ENCODE assay signal across 19 cellular contexts in the genomic region with DNA sequence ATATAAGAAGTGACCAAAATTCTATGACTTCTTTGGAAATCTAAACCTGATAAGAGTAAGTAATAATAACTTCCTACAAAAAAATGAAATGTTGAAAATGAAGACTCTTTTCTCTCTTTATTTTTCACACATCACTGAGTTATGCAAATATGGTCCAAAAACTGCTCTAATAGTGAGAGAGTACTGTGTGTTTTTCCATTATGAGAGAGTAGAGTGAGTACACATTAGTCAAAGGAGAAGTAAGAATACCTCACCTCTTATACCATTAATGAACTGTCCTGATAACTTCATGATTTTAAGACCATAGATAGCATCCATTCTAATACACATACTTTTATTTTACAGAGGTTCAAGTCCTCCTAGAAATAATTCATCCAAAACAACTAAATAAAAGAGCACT.
"Had no signal": no experiment of that assay in that cellular context is flagged by ENCODE, and none has a peak within 500 bp of the region (broad histone marks: within the 10 kb centered on the region; RNA-seq: fewer than 3 reads in every experiment).

No MANE protein-coding gene starts in this region.

- H3K36me3 ChIP-seq: adrenal gland, gastrocnemius medialis, heart right ventricle, lower lobe of right lung, prostate gland, suprapubic skin had no signal

- H3K4me1 Mint-ChIP-seq: activated naive CD4-positive, alpha-beta T cell treated with anti-CD3 and anti-CD28 coated beads, Interleukin-2, amount 10 ng/mL, durations not matched to agents 7 days and 5 days; endodermal cell; mesothelial cell of epicardium; neural crest cell had no signal

- H3K4me3 ChIP-seq: adrenal gland, gastrocnemius medialis, heart right ventricle, lower lobe of right lung, prostate gland, skin epidermis, suprapubic skin had no signal

- H3K4me1 ChIP-seq: adrenal gland, gastrocnemius medialis, heart right ventricle, lower lobe of right lung, prostate gland, suprapubic skin had no signal

- H3K36me3 Mint-ChIP-seq: activated naive CD4-positive, alpha-beta T cell treated with anti-CD3 and anti-CD28 coated beads, Interleukin-2, amount 10 ng/mL, durations not matched to agents 7 days and 5 days; mesothelial cell of epicardium had no signal

- H3K9me3 Mint-ChIP-seq: mesothelial cell of epicardium, neural crest cell had no signal

- H3K27me3 ChIP-seq: adrenal gland, gastrocnemius medialis, heart right ventricle, suprapubic skin had no signal

- H3K27ac ChIP-seq: adrenal gland, gastrocnemius medialis, heart right ventricle, lower lobe of right lung, prostate gland, skin epidermis, suprapubic skin had no signal

- ATAC-seq: activated CD4-positive, CD25-positive, alpha-beta regulatory T cell treated with anti-CD3 and anti-CD28 coated beads, Interleukin-2, amount 50 U/mL, for 24 hours; gastrocnemius medialis; heart right ventricle; left colon; lower lobe of right lung; right cardiac atrium had no signal

- H3K4me3 Mint-ChIP-seq: activated naive CD4-positive, alpha-beta T cell treated with anti-CD3 and anti-CD28 coated beads, Interleukin-2, amount 10 ng/mL, durations not matched to agents 7 days and 5 days; endodermal cell; mesothelial cell of epicardium; neural crest cell; stimulated activated naive CD8-positive, alpha-beta T cell treated with anti-CD3 and anti-CD28 coated beads, Interleukin-15, Interleukin-2, amounts not matched to agents 100 ng/mL and 50 ng/mL, for 24 hours had no signal

- H3K27me3 Mint-ChIP-seq: activated naive CD4-positive, alpha-beta T cell treated with anti-CD3 and anti-CD28 coated beads, Interleukin-2, amount 10 ng/mL, durations not matched to agents 7 days and 5 days; stimulated activated naive CD8-positive, alpha-beta T cell treated with anti-CD3 and anti-CD28 coated beads, Interleukin-15, Interleukin-2, amounts not matched to agents 100 ng/mL and 50 ng/mL, for 24 hours had no signal

- DNase-seq: activated CD4-positive, alpha-beta T cell treated with anti-CD3 and anti-CD28 coated beads, Interleukin-2, amount 50 U/mL, for 1 hour; activated naive CD4-positive, alpha-beta T cell treated with anti-CD3 and anti-CD28 coated beads, Interleukin-2, amount 10 ng/mL, durations not matched to agents 7 days and 5 days; activated T-cell treated with anti-CD3 and anti-CD28 coated beads for 4 hours; adrenal gland; endodermal cell; gastrocnemius medialis; heart right ventricle; left colon; lower lobe of right lung; right cardiac atrium; T1000; trophoblast cell had no signal

- H3K27ac Mint-ChIP-seq: activated naive CD4-positive, alpha-beta T cell treated with anti-CD3 and anti-CD28 coated beads, Interleukin-2, amount 10 ng/mL, durations not matched to agents 7 days and 5 days; endodermal cell; mesothelial cell of epicardium; stimulated activated naive CD8-positive, alpha-beta T cell treated with anti-CD3 and anti-CD28 coated beads, Interleukin-15, Interleukin-2, amounts not matched to agents 100 ng/mL and 50 ng/mL, for 24 hours had no signal
